11 cellular contexts compared by ENCODE assay signal in genomic region chr13:80716610-80717081, GRCh38.
DNase-seq lines count a peak whose midpoint lies in the region; ATAC-seq and TF ChIP-seq lines count a peak whose summit lies in the region.
"Had no signal": no experiment of that assay in that cellular context is flagged by ENCODE, and none has a peak within 500 bp of the region (broad histone marks: within the 10 kb centered on the region; RNA-seq: fewer than 3 reads in every experiment).

No MANE protein-coding gene starts in this region.

- H3K36me3 ChIP-seq in testis (ENCODE audit: low read depth, missing control alignments), result no peaks in the 10 kb centered on the region
- H3K36me3 ChIP-seq: pancreas had no signal

- peaks cover 16% of the 10 kb centered on the region for H3K9me3 Mint-ChIP-seq in WTC11
- H3K9me3 Mint-ChIP-seq in activated CD4-positive, alpha-beta T cell treated with anti-CD3 and anti-CD28 coated beads, Interleukin-2, amount 10 ng/mL, durations not matched to agents 7 days and 5 days, result peaks cover 2% of the 10 kb centered on the region

- H3K27ac ChIP-seq in testis, result no peak overlapping the region
- H3K27ac ChIP-seq: epithelial cell of prostate, pancreas had no signal

- intact Hi-C loops in testis (cut with DNase I; ENCODE audit: low total_unique reads), result no loop called here

- peaks cover 8% of the 10 kb centered on the region for H3K36me3 Mint-ChIP-seq in WTC11
- H3K36me3 Mint-ChIP-seq in activated CD4-positive, alpha-beta T cell treated with anti-CD3 and anti-CD28 coated beads, Interleukin-2, amount 10 ng/mL, durations not matched to agents 7 days and 5 days (ENCODE audit: low read depth), result no peaks in the 10 kb centered on the region

- H3K4me1 ChIP-seq in testis, result no peaks in the 10 kb centered on the region
- H3K4me1 ChIP-seq: pancreas had no signal

- H3K9me3 ChIP-seq in testis, result no peaks in the 10 kb centered on the region
- H3K9me3 ChIP-seq: pancreas had no signal

- no peak overlapping the region; the same call in 1 of the 2 replicates for H3K4me3 Mint-ChIP-seq in WTC11
- no peak overlapping the region for H3K4me3 Mint-ChIP-seq in activated CD4-positive, alpha-beta T cell treated with anti-CD3 and anti-CD28 coated beads, Interleukin-2, amount 10 ng/mL, durations not matched to agents 7 days and 5 days
- H3K4me3 Mint-ChIP-seq: activated T-cell treated with anti-CD3 and anti-CD28 coated beads, Interleukin-2, amount 50 U/mL, for 4 hours had no signal

- H3K4me3 ChIP-seq in testis, result no peak overlapping the region
- H3K4me3 ChIP-seq: pancreas had no signal

- POLR2A ChIA-PET in WTC11 (lab: Charles Lee), result no interaction called here
- POLR2A ChIA-PET in activated CD4-positive, alpha-beta T cell treated with anti-CD3 and anti-CD28 coated beads, Interleukin-2, amount 10 ng/mL, durations not matched to agents 7 days and 5 days (lab: Charles Lee), result interaction anchor here (0.6 kb wide), 1 partner anchor 18 kb away, joined by 3 read pairs; no protein-coding TSS in a partner anchor

- ATAC-seq in WTC11, result peak; percentile 92
- ATAC-seq in GM18867 (IDR thresholded peaks at IDR 0.05; ENCODE audit: unreplicated experiment), result no peak
- ATAC-seq: activated T-cell treated with anti-CD3 and anti-CD28 coated beads, Interleukin-2, amount 50 U/mL, for 4 hours; pancreas had no signal

- DNase-seq in CD1c-positive myeloid dendritic cell (ENCODE audit: extremely low spot score) (peak; percentile 20), MV-4-11 (lab: John Stamatoyannopoulos, UW) (peak; percentile 83), WTC11 (ENCODE audit: low spot score) (no peak), left kidney (ENCODE audit: low read depth, low spot score) (peak; percentile 63), GF-D8 (lab: John Stamatoyannopoulos, UW) (no peak), testis (no peak)
- no peak for DNase-seq in activated CD4-positive, alpha-beta T cell treated with anti-CD3 and anti-CD28 coated beads, Interleukin-2, amount 10 ng/mL, durations not matched to agents 7 days and 5 days
- DNase-seq: activated T-cell treated with anti-CD3 and anti-CD28 coated beads, Interleukin-2, amount 50 U/mL, for 4 hours had no signal

- CTCF ChIA-PET in WTC11 (lab: Charles Lee), result interaction anchor here (0.7 kb wide), 1 partner anchor 306 kb away, joined by 3 read pairs; no protein-coding TSS in a partner anchor
- CTCF ChIA-PET in activated CD4-positive, alpha-beta T cell treated with anti-CD3 and anti-CD28 coated beads, Interleukin-2, amount 10 ng/mL, durations not matched to agents 7 days and 5 days (lab: Charles Lee), result no interaction called here

- peak overlapping the region; percentile 91 for H3K27ac Mint-ChIP-seq in WTC11
- H3K27ac Mint-ChIP-seq in activated CD4-positive, alpha-beta T cell treated with anti-CD3 and anti-CD28 coated beads, Interleukin-2, amount 10 ng/mL, durations not matched to agents 7 days and 5 days, result no peak overlapping the region

- no peak for TF ChIP-seq POLR2A in testis (IDR thresholded peaks at IDR 0.05)

- no peak for TF ChIP-seq CTCF in WTC11 (IDR thresholded peaks at IDR 0.05)
- TF ChIP-seq CTCF in testis (IDR thresholded peaks at IDR 0.05), result no peak

- no peaks in the 10 kb centered on the region for H3K27me3 ChIP-seq in testis
- H3K27me3 ChIP-seq: pancreas had no signal

- peaks cover 19% of the 10 kb centered on the region for H3K4me1 Mint-ChIP-seq in WTC11
- no peaks in the 10 kb centered on the region for H3K4me1 Mint-ChIP-seq in activated CD4-positive, alpha-beta T cell treated with anti-CD3 and anti-CD28 coated beads, Interleukin-2, amount 10 ng/mL, durations not matched to agents 7 days and 5 days

- 61 to 72% methylated on average over 5 of the region's 5 CpGs for WGBS in testis, 2 donors

- no peaks in the 10 kb centered on the region for H3K27me3 Mint-ChIP-seq in WTC11 (ENCODE audit: low read depth)
- no peaks in the 10 kb centered on the region for H3K27me3 Mint-ChIP-seq in activated CD4-positive, alpha-beta T cell treated with anti-CD3 and anti-CD28 coated beads, Interleukin-2, amount 10 ng/mL, durations not matched to agents 7 days and 5 days

TF ChIP-seq in WTC11, 78 proteins besides CTCF, POLR2A, EP300 and RAD21:
- 0 out of 2 replicates have a peak, but pooled peaks have one; percentile 29 for TF ChIP-seq ETV6 (CRISPR knock-in tag; IDR thresholded peaks at IDR 0.05)
- TF ChIP-seq NR1H2 (CRISPR knock-in tag; IDR thresholded peaks at IDR 0.05), result no peak
- no peak for TF ChIP-seq ATF1 (CRISPR knock-in tag; IDR thresholded peaks at IDR 0.05)
- no peak for TF ChIP-seq STAT6 (CRISPR knock-in tag; conservative IDR thresholded peaks at IDR 0.05; ENCODE audit: low read depth)
- TF ChIP-seq FOXP1 (CRISPR knock-in tag; IDR thresholded peaks at IDR 0.05; ENCODE audit: borderline replicate concordance), result no peak
- TF ChIP-seq USF2 (CRISPR knock-in tag; IDR thresholded peaks at IDR 0.05), result no peak

Comparison
In these comparisons a context has a peak if more than half of its experiments do, and no peak if none do; other contexts are left out.
1. DNase-seq: peak in CD1c-positive myeloid dendritic cell (single experiment), MV-4-11 (single experiment) and left kidney (single experiment); none in WTC11 (single experiment), GF-D8 (single experiment), activated CD4-positive, alpha-beta T cell treated with anti-CD3 and anti-CD28 coated beads, Interleukin-2, amount 10 ng/mL, durations not matched to agents 7 days and 5 days (single experiment) and testis (single experiment).